Comparison of ENCODE assay signal across 18 cellular contexts in genomic region chr2:219420687-219421086, GRCh38. TPM values are rescaled to one million over a fixed set of nuclear protein-coding genes. Genes with fewer than 3 reads are reported as not detected.
"Had no signal": no experiment of that assay in that cellular context is flagged by ENCODE, and none has a peak within 500 bp of the region (broad histone marks: within the 10 kb centered on the region; RNA-seq: fewer than 3 reads in every experiment).

No MANE protein-coding gene starts in this region.

- ATAC-seq: esophagus mucosa; naive thymus-derived CD4-positive, alpha-beta T cell; stimulated activated effector memory CD8-positive, alpha-beta T cell treated with anti-CD3 and anti-CD28 coated beads, Interleukin-12 subunit alpha, Interleukin-12 subunit beta, amount 100 ng/mL, for 72 hours had no signal

- H3K4me2 ChIP-seq: smooth muscle cell had no signal

- H3K4me3 Mint-ChIP-seq: activated naive CD4-positive, alpha-beta T cell treated with anti-CD3 and anti-CD28 coated beads, Interleukin-2, amount 50 U/mL, for 24 hours; activated T-cell treated with anti-CD3 and anti-CD28 coated beads, Interleukin-2, amount 50 U/mL, for 24 hours; endodermal cell; naive thymus-derived CD4-positive, alpha-beta T cell; stimulated activated effector memory CD8-positive, alpha-beta T cell treated with anti-CD3 and anti-CD28 coated beads, Interleukin-12 subunit alpha, Interleukin-12 subunit beta, amount 100 ng/mL, for 72 hours had no signal

- H3K27me3 ChIP-seq: SJCRH30 had no signal

- H3K4me1 Mint-ChIP-seq: activated naive CD4-positive, alpha-beta T cell treated with anti-CD3 and anti-CD28 coated beads, Interleukin-2, amount 50 U/mL, for 24 hours; endodermal cell; stimulated activated effector memory CD8-positive, alpha-beta T cell treated with anti-CD3 and anti-CD28 coated beads, Interleukin-12 subunit alpha, Interleukin-12 subunit beta, amount 100 ng/mL, for 72 hours had no signal

- DNase-seq: activated CD4-positive, alpha-beta T cell treated with anti-CD3 and anti-CD28 coated beads, Interleukin-2, amount 50 U/mL, for 4 hours; activated CD4-positive, CD25-positive, alpha-beta regulatory T cell treated with anti-CD3 and anti-CD28 coated beads, Interleukin-2, amount 50 U/mL, for 72 hours; activated effector memory CD4-positive, alpha-beta T cell treated with Interleukin-2 at 50 U/mL for 16 hours; activated T-cell treated with anti-CD3 and anti-CD28 coated beads, Interleukin-2, amount 50 U/mL, for 24 hours; central memory CD4-positive, alpha-beta T cell; endodermal cell; foreskin fibroblast; head of caudate nucleus; naive thymus-derived CD4-positive, alpha-beta T cell; SJCRH30; substantia nigra had no signal

- H3K36me3 Mint-ChIP-seq: activated naive CD4-positive, alpha-beta T cell treated with anti-CD3 and anti-CD28 coated beads, Interleukin-2, amount 50 U/mL, for 24 hours; naive thymus-derived CD4-positive, alpha-beta T cell; stimulated activated effector memory CD8-positive, alpha-beta T cell treated with anti-CD3 and anti-CD28 coated beads, Interleukin-12 subunit alpha, Interleukin-12 subunit beta, amount 100 ng/mL, for 72 hours had no signal

- H3K9me3 Mint-ChIP-seq: activated naive CD4-positive, alpha-beta T cell treated with anti-CD3 and anti-CD28 coated beads, Interleukin-2, amount 50 U/mL, for 24 hours; activated T-cell treated with anti-CD3 and anti-CD28 coated beads, Interleukin-2, amount 50 U/mL, for 24 hours; stimulated activated effector memory CD8-positive, alpha-beta T cell treated with anti-CD3 and anti-CD28 coated beads, Interleukin-12 subunit alpha, Interleukin-12 subunit beta, amount 100 ng/mL, for 72 hours had no signal

- H3K4me3 ChIP-seq: SJCRH30, smooth muscle cell had no signal

- H3K9me3 ChIP-seq: SJCRH30, upper lobe of left lung had no signal

- H3K27ac Mint-ChIP-seq: activated naive CD4-positive, alpha-beta T cell treated with anti-CD3 and anti-CD28 coated beads, Interleukin-2, amount 50 U/mL, for 24 hours; activated T-cell treated with anti-CD3 and anti-CD28 coated beads, Interleukin-2, amount 50 U/mL, for 24 hours; endodermal cell; stimulated activated effector memory CD8-positive, alpha-beta T cell treated with anti-CD3 and anti-CD28 coated beads, Interleukin-12 subunit alpha, Interleukin-12 subunit beta, amount 100 ng/mL, for 72 hours had no signal

- H3K36me3 ChIP-seq: upper lobe of left lung had no signal

- H3K27ac ChIP-seq: SJCRH30, upper lobe of left lung had no signal

RNA-seq across cellular contexts. Expression of gene DES, which starts 2.5 kb away (rescaled TPM):
- total RNA-seq: pulmonary artery endothelial cell had no signal
- polyA plus RNA-seq: keratinocyte; naive thymus-derived CD4-positive, alpha-beta T cell had no signal
